In genomic region chr6:96468281-96468680, GRCh38 we compare ENCODE assay signal across 16 cellular contexts. TPM values are rescaled to one million over a fixed set of nuclear protein-coding genes. Genes with fewer than 3 reads are reported as not detected.
A peak's percentile ranks its signal among the peaks of the same experiment; 100 is the strongest.
DNase-seq lines count a peak whose midpoint lies in the region; ATAC-seq and TF ChIP-seq lines count a peak whose summit lies in the region.
"Had no signal": no experiment of that assay in that cellular context is flagged by ENCODE, and none has a peak within 500 bp of the region (broad histone marks: within the 10 kb centered on the region; RNA-seq: fewer than 3 reads in every experiment).

No MANE protein-coding gene starts in this region.

- WGBS in upper lobe of left lung, 2 donors = 52 to 72% methylated on average over 3 of the region's 3 CpGs

- H3K4me3 Mint-ChIP-seq in T-helper 2 cell treated with Interferon-gamma antibody and Interleukin-4, amounts not matched to agents 5 μg/mL and 100 μg/mL, for 36 hours = no peak overlapping the region
- H3K4me3 Mint-ChIP-seq in brain = no peak overlapping the region
- no peak overlapping the region for H3K4me3 Mint-ChIP-seq in nephron progenitor cell
- H3K4me3 Mint-ChIP-seq in stimulated activated memory B cell treated with anti-CD40 and anti-IgM and Interleukin-4, amounts not matched to agents 10 μg/mL and 1 μg/mL and 100 μg/mL, for 72 hours = no peak overlapping the region
- H3K4me3 Mint-ChIP-seq: H9 had no signal

- H3K27me3 ChIP-seq in upper lobe of left lung = no peaks in the 10 kb centered on the region
- H3K27me3 ChIP-seq: BLaER1 had no signal

- no peak for TF ChIP-seq EP300 in upper lobe of left lung (IDR thresholded peaks at IDR 0.05)

- DNase-seq in T-helper 2 cell treated with Interferon-gamma antibody and Interleukin-4, amounts not matched to agents 5 μg/mL and 100 μg/mL, for 36 hours (ENCODE audit: low spot score) = no peak
- no peak for DNase-seq in T-helper 2 cell
- no peak for DNase-seq in nephron progenitor cell
- DNase-seq in iPS-NIHi11 (ENCODE audit: low spot score) = no peak
- DNase-seq in upper lobe of left lung = no peak
- DNase-seq: Caco-2; CD8-positive, alpha-beta memory T cell; DND-41; GDM1; H9; IMR-90 had no signal

- H3K4me1 Mint-ChIP-seq in T-helper 2 cell treated with Interferon-gamma antibody and Interleukin-4, amounts not matched to agents 5 μg/mL and 100 μg/mL, for 36 hours (ENCODE audit: low read depth) = peaks cover 34% of the 10 kb centered on the region
- peaks cover 19% of the 10 kb centered on the region for H3K4me1 Mint-ChIP-seq in brain
- no peaks in the 10 kb centered on the region for H3K4me1 Mint-ChIP-seq in nephron progenitor cell
- no peaks in the 10 kb centered on the region for H3K4me1 Mint-ChIP-seq in stimulated activated memory B cell treated with anti-CD40 and anti-IgM and Interleukin-4, amounts not matched to agents 10 μg/mL and 1 μg/mL and 100 μg/mL, for 72 hours
- H3K4me1 Mint-ChIP-seq: H9 had no signal

- no peak overlapping the region for H3K27ac ChIP-seq in upper lobe of left lung
- H3K27ac ChIP-seq: 22Rv1, BLaER1 had no signal

- TF ChIP-seq CTCF in brain (conservative IDR thresholded peaks at IDR 0.05) = no peak
- TF ChIP-seq CTCF in nephron progenitor cell (IDR thresholded peaks at IDR 0.05) = no peak
- TF ChIP-seq CTCF in upper lobe of left lung (IDR thresholded peaks at IDR 0.05) = no peak

- H3K36me3 ChIP-seq in upper lobe of left lung = no peaks in the 10 kb centered on the region
- H3K36me3 ChIP-seq: BLaER1 had no signal

- H3K27me3 Mint-ChIP-seq in T-helper 2 cell treated with Interferon-gamma antibody and Interleukin-4, amounts not matched to agents 5 μg/mL and 100 μg/mL, for 36 hours (ENCODE audit: low read depth) = peaks cover 14% of the 10 kb centered on the region
- no peaks in the 10 kb centered on the region for H3K27me3 Mint-ChIP-seq in brain
- peaks cover 5% of the 10 kb centered on the region for H3K27me3 Mint-ChIP-seq in nephron progenitor cell (ENCODE audit: low read depth, poor library complexity)
- no peaks in the 10 kb centered on the region for H3K27me3 Mint-ChIP-seq in stimulated activated memory B cell treated with anti-CD40 and anti-IgM and Interleukin-4, amounts not matched to agents 10 μg/mL and 1 μg/mL and 100 μg/mL, for 72 hours

- H3K9me3 ChIP-seq in upper lobe of left lung = no peaks in the 10 kb centered on the region
- H3K9me3 ChIP-seq: BLaER1, Caco-2 had no signal

- no peak for TF ChIP-seq POLR2A in upper lobe of left lung (IDR thresholded peaks at IDR 0.05)

- H3K4me3 ChIP-seq in upper lobe of left lung = no peak overlapping the region
- H3K4me3 ChIP-seq: BLaER1 had no signal

- H3K27ac Mint-ChIP-seq in T-helper 2 cell treated with Interferon-gamma antibody and Interleukin-4, amounts not matched to agents 5 μg/mL and 100 μg/mL, for 36 hours = peak overlapping the region; percentile 32
- H3K27ac Mint-ChIP-seq in brain (peak overlapping the region in 3 of 5 experiments; percentile 28 to 51 (median 45)), nephron progenitor cell (peak overlapping the region; percentile 30)
- H3K27ac Mint-ChIP-seq in stimulated activated memory B cell treated with anti-CD40 and anti-IgM and Interleukin-4, amounts not matched to agents 10 μg/mL and 1 μg/mL and 100 μg/mL, for 72 hours = no peak overlapping the region
- H3K27ac Mint-ChIP-seq: H9 had no signal

- peak; percentile 34 for ATAC-seq in stimulated activated memory B cell treated with anti-CD40 and anti-IgM and Interleukin-4, amounts not matched to agents 10 μg/mL and 1 μg/mL and 100 μg/mL, for 72 hours
- no peak for ATAC-seq in GM21723 (IDR thresholded peaks at IDR 0.05; ENCODE audit: unreplicated experiment)
- no peak for ATAC-seq in upper lobe of left lung (ENCODE audit: low FRiP score in 2 of 2)

- H3K4me1 ChIP-seq in upper lobe of left lung = no peaks in the 10 kb centered on the region
- H3K4me1 ChIP-seq: BLaER1 had no signal

- no peaks in the 10 kb centered on the region for H3K9me3 Mint-ChIP-seq in T-helper 2 cell treated with Interferon-gamma antibody and Interleukin-4, amounts not matched to agents 5 μg/mL and 100 μg/mL, for 36 hours
- H3K9me3 Mint-ChIP-seq in brain (peaks cover 0 to 3% (median 0%) of the 10 kb centered on the region in 5 experiments), nephron progenitor cell (no peaks in the 10 kb centered on the region)
- peaks cover 4% of the 10 kb centered on the region for H3K9me3 Mint-ChIP-seq in stimulated activated memory B cell treated with anti-CD40 and anti-IgM and Interleukin-4, amounts not matched to agents 10 μg/mL and 1 μg/mL and 100 μg/mL, for 72 hours
- H3K9me3 Mint-ChIP-seq: CD8-positive, alpha-beta memory T cell; H9 had no signal

- no peaks in the 10 kb centered on the region for H3K36me3 Mint-ChIP-seq in T-helper 2 cell treated with Interferon-gamma antibody and Interleukin-4, amounts not matched to agents 5 μg/mL and 100 μg/mL, for 36 hours (ENCODE audit: low read depth)
- no peaks in the 10 kb centered on the region for H3K36me3 Mint-ChIP-seq in brain
- no peaks in the 10 kb centered on the region for H3K36me3 Mint-ChIP-seq in nephron progenitor cell (ENCODE audit: low read depth)
- no peaks in the 10 kb centered on the region for H3K36me3 Mint-ChIP-seq in stimulated activated memory B cell treated with anti-CD40 and anti-IgM and Interleukin-4, amounts not matched to agents 10 μg/mL and 1 μg/mL and 100 μg/mL, for 72 hours
- H3K36me3 Mint-ChIP-seq: CD8-positive, alpha-beta memory T cell had no signal

RNA-seq across cellular contexts. Expression of gene UFL1, which starts 53.3 kb away (rescaled TPM):
- polyA plus RNA-seq in brain (ENCODE audit: insufficient read depth, low read depth, low replicate concordance) = 10.5 TPM
- 10 to 100 TPM in 5 of 6 donors, 1 to 10 TPM in 1; 5.9 to 37.5 (median 17.7) TPM for total RNA-seq in upper lobe of left lung
